In the genomic region with DNA sequence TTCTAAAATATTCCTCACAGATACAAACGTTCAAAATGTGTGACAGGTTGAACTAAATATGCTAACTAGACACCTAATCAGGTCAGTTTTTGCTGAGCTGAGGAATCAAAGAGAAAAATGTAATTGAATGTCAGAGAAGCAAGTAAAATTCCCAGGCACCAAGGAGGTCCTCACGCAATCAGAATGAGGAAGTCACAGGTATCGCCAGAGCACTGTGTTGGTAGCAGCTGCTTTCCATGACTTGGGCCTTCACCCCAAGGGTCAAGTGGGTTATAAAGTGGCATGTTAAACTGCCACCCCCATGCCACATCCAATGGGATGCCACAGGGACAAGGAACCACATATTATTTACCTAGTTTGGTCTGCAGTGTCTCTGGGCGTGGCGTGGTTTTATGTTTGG, we compare ENCODE assay signal across 2 cellular contexts.
TF ChIP-seq lines count a peak whose summit lies in the region.

No MANE protein-coding gene starts in this region.

TF ChIP-seq in GM23338, 12 proteins besides CTCF, POLR2A, EP300 and RAD21 (continued from another document):
- TF ChIP-seq, protein P1, sequence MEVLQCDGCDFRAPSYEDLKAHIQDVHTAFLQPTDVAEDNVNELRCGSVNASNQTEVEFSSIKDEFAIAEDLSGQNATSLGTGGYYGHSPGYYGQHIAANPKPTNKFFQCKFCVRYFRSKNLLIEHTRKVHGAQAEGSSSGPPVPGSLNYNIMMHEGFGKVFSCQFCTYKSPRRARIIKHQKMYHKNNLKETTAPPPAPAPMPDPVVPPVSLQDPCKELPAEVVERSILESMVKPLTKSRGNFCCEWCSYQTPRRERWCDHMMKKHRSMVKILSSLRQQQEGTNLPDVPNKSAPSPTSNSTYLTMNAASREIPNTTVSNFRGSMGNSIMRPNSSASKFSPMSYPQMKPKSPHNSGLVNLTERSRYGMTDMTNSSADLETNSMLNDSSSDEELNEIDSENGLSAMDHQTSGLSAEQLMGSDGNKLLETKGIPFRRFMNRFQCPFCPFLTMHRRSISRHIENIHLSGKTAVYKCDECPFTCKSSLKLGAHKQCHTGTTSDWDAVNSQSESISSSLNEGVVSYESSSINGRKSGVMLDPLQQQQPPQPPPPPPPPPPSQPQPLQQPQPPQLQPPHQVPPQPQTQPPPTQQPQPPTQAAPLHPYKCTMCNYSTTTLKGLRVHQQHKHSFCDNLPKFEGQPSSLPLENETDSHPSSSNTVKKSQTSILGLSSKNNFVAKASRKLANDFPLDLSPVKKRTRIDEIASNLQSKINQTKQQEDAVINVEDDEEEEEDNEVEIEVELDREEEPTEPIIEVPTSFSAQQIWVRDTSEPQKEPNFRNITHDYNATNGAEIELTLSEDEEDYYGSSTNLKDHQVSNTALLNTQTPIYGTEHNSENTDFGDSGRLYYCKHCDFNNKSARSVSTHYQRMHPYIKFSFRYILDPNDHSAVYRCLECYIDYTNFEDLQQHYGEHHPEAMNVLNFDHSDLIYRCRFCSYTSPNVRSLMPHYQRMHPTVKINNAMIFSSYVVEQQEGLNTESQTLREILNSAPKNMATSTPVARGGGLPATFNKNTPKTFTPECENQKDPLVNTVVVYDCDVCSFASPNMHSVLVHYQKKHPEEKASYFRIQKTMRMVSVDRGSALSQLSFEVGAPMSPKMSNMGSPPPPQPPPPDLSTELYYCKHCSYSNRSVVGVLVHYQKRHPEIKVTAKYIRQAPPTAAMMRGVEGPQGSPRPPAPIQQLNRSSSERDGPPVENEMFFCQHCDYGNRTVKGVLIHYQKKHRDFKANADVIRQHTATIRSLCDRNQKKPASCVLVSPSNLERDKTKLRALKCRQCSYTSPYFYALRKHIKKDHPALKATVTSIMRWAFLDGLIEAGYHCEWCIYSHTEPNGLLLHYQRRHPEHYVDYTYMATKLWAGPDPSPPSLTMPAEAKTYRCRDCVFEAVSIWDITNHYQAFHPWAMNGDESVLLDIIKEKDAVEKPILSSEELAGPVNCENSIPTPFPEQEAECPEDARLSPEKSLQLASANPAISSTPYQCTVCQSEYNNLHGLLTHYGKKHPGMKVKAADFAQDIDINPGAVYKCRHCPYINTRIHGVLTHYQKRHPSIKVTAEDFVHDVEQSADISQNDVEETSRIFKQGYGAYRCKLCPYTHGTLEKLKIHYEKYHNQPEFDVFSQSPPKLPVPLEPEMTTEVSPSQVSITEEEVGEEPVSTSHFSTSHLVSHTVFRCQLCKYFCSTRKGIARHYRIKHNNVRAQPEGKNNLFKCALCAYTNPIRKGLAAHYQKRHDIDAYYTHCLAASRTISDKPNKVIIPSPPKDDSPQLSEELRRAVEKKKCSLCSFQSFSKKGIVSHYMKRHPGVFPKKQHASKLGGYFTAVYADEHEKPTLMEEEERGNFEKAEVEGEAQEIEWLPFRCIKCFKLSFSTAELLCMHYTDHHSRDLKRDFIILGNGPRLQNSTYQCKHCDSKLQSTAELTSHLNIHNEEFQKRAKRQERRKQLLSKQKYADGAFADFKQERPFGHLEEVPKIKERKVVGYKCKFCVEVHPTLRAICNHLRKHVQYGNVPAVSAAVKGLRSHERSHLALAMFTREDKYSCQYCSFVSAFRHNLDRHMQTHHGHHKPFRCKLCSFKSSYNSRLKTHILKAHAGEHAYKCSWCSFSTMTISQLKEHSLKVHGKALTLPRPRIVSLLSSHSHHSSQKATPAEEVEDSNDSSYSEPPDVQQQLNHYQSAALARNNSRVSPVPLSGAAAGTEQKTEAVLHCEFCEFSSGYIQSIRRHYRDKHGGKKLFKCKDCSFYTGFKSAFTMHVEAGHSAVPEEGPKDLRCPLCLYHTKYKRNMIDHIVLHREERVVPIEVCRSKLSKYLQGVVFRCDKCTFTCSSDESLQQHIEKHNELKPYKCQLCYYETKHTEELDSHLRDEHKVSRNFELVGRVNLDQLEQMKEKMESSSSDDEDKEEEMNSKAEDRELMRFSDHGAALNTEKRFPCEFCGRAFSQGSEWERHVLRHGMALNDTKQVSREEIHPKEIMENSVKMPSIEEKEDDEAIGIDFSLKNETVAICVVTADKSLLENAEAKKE (CRISPR knock-in tag; IDR thresholded peaks at IDR 0.05) = no peak
- TF ChIP-seq, protein P2, sequence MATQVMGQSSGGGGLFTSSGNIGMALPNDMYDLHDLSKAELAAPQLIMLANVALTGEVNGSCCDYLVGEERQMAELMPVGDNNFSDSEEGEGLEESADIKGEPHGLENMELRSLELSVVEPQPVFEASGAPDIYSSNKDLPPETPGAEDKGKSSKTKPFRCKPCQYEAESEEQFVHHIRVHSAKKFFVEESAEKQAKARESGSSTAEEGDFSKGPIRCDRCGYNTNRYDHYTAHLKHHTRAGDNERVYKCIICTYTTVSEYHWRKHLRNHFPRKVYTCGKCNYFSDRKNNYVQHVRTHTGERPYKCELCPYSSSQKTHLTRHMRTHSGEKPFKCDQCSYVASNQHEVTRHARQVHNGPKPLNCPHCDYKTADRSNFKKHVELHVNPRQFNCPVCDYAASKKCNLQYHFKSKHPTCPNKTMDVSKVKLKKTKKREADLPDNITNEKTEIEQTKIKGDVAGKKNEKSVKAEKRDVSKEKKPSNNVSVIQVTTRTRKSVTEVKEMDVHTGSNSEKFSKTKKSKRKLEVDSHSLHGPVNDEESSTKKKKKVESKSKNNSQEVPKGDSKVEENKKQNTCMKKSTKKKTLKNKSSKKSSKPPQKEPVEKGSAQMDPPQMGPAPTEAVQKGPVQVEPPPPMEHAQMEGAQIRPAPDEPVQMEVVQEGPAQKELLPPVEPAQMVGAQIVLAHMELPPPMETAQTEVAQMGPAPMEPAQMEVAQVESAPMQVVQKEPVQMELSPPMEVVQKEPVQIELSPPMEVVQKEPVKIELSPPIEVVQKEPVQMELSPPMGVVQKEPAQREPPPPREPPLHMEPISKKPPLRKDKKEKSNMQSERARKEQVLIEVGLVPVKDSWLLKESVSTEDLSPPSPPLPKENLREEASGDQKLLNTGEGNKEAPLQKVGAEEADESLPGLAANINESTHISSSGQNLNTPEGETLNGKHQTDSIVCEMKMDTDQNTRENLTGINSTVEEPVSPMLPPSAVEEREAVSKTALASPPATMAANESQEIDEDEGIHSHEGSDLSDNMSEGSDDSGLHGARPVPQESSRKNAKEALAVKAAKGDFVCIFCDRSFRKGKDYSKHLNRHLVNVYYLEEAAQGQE (IDR thresholded peaks at IDR 0.05; ENCODE audit: unreplicated experiment) = no peak
- TF ChIP-seq EZH2phosphoT487 (IDR thresholded peaks at IDR 0.05; ENCODE audit: unreplicated experiment) = no peak
- TF ChIP-seq ZNF331 (CRISPR knock-in tag; IDR thresholded peaks at IDR 0.05; ENCODE audit: low read depth) = no peak
- TF ChIP-seq EZH2 (IDR thresholded peaks at IDR 0.05; ENCODE audit: low read depth, unreplicated experiment) = no peak
- no peak for TF ChIP-seq CREB1 (CRISPR knock-in tag; IDR thresholded peaks at IDR 0.05; ENCODE audit: low read depth)
TF ChIP-seq in GM23338: peak in this region for 0.

TF ChIP-seq in IMR-90, 13 proteins besides CTCF, POLR2A, EP300 and RAD21:
- no peak for TF ChIP-seq SMC3 (IDR thresholded peaks at IDR 0.05; ENCODE audit: low read depth, low read length)
- TF ChIP-seq MAFK (IDR thresholded peaks at IDR 0.05; ENCODE audit: low read depth, low read length) = 0 out of 2 replicates have a peak, but pooled peaks have one; percentile 4
